3 cellular contexts compared by ENCODE assay signal in the genomic region with DNA sequence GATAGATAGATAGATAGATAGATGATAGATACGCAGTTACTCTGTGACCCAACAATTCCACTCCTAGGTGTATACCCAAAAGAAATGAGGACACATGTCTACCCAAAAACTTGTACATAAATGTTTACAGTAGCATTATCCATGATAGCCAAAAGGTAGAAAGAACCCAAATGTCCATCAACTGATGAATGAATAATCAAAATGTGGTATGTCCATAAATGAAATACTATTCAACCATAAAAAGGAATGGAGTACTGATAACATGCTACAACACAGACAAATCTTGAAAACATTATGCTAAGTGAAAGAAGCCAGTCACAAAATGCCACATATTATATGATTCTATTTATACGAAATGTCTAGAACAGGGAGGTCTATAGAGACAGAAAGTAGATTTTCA.
"Had no signal": no experiment of that assay in that cellular context is flagged by ENCODE, and none has a peak within 500 bp of the region (broad histone marks: within the 10 kb centered on the region; RNA-seq: fewer than 3 reads in every experiment).

No MANE protein-coding gene starts in this region.

- ATAC-seq: GM12878 had no signal

- DNase-seq: GDM1, GF-D8 had no signal

- H3K4me3 ChIP-seq: GM12878 had no signal
